33 cellular contexts compared by ENCODE assay signal in the genomic region with DNA sequence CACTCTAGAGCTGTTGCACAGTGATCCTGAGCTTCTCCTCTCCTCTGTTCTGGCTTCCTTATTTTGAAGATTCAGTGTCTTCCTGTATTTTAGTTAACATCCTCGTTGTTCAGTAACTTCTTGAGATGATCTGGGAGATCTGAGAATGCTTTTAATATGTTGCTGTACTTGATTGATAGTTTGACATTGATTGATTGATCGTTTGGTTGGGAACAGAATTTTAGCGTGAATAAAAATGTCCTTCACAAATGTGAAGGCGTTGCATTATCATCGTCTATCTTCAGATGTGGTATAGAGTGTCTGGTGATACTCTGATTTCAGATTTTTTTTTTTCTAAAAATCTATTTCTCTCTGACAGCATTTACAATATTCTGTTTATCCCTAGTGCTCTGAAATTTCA.
"Had no signal": no experiment of that assay in that cellular context is flagged by ENCODE, and none has a peak within 500 bp of the region (broad histone marks: within the 10 kb centered on the region; RNA-seq: fewer than 3 reads in every experiment).

No MANE protein-coding gene starts in this region.

- H3K36me3 Mint-ChIP-seq: naive thymus-derived CD8-positive, alpha-beta T cell; stimulated activated memory B cell treated with anti-CD40 and anti-IgM and Interleukin-4, amounts not matched to agents 10 μg/mL and 1 μg/mL and 100 μg/mL, for 72 hours; type B pancreatic cell had no signal

- H3K9me3 Mint-ChIP-seq: naive B cell; natural killer cell treated with Interleukin-12 subunit alpha and Interleukin-12 subunit beta and Interleukin-15 and Interleukin-18, amount 100 ng/mL, for 72 hours; nephron progenitor cell; stimulated activated memory B cell treated with anti-CD40 and anti-IgM and Interleukin-4, amounts not matched to agents 10 μg/mL and 1 μg/mL and 100 μg/mL, for 72 hours; stimulated activated naive CD8-positive, alpha-beta T cell treated with anti-CD3 and anti-CD28 coated beads, Interleukin-15, amount 100 ng/mL, for 72 hours; type B pancreatic cell had no signal

- H3K36me3 ChIP-seq: neutrophil, ovary, spleen, suprapubic skin, tibial artery, transverse colon, upper lobe of right lung, uterus had no signal

- ATAC-seq: naive thymus-derived CD8-positive, alpha-beta T cell; natural killer cell treated with Interleukin-12 subunit alpha and Interleukin-12 subunit beta and Interleukin-15 and Interleukin-18, amount 100 ng/mL, for 72 hours; psoas muscle; right cardiac atrium; sciatic nerve; stimulated activated memory B cell treated with anti-CD40 and anti-IgM and Interleukin-4, amounts not matched to agents 10 μg/mL and 1 μg/mL and 100 μg/mL, for 72 hours; stimulated activated naive CD8-positive, alpha-beta T cell treated with anti-CD3 and anti-CD28 coated beads, Interleukin-15, amount 100 ng/mL, for 72 hours; stimulated activated naive CD8-positive, alpha-beta T cell treated with anti-CD3 and anti-CD28 coated beads, Interleukin-15, Interleukin-2, amounts not matched to agents 100 U/mL and 50 U/mL, for 24 hours; upper lobe of right lung had no signal

- DNase-seq: naive B cell; naive thymus-derived CD8-positive, alpha-beta T cell; nephron progenitor cell; nucleus accumbens; ovary; posterior cingulate gyrus; psoas muscle; spleen; stimulated activated CD4-positive, alpha-beta T cell treated with anti-CD3 and anti-CD28 coated beads, Interleukin-12 subunit alpha, Interleukin-12 subunit beta, amount 100 ng/mL, for 4 hours; stimulated activated CD4-positive, alpha-beta T cell treated with anti-CD3 and anti-CD28 coated beads, Interleukin-1b, Interleukin-23, amount 100 ng/mL, for 48 hours; stimulated activated CD4-positive, alpha-beta T cell treated with anti-CD3 and anti-CD28 coated beads, Interleukin-4, amount 100 ng/mL, for 1 hour; stimulated activated CD4-positive, alpha-beta T cell treated with anti-CD3 and anti-CD28 coated beads, Interleukin-4, amount 100 ng/mL, for 4 hours; stimulated activated CD8-positive, alpha-beta memory T cell treated with anti-CD3 and anti-CD28 coated beads, Interleukin-4, amount 100 ng/mL, for 48 hours; stimulated activated naive CD4-positive, alpha-beta T cell; stimulated activated naive CD8-positive, alpha-beta T cell treated with anti-CD3 and anti-CD28 coated beads, Interleukin-15, amount 100 ng/mL, for 72 hours; stimulated activated naive CD8-positive, alpha-beta T cell treated with anti-CD3 and anti-CD28 coated beads, Interleukin-15, Interleukin-2, amounts not matched to agents 100 U/mL and 50 U/mL, for 24 hours; substantia nigra; testis; tibial artery; transverse colon; upper lobe of right lung; uterus had no signal

- H3K27ac ChIP-seq: neutrophil, ovary, parathyroid adenoma, psoas muscle, skin epidermis, spleen, suprapubic skin, testis, tibial artery, transverse colon, upper lobe of right lung, uterus had no signal

- H3K4me2 ChIP-seq: smooth muscle cell had no signal

- H3K9me3 ChIP-seq: neutrophil, ovary, psoas muscle, spleen, suprapubic skin, testis, tibial artery, transverse colon, upper lobe of right lung, uterus had no signal

- H3K4me3 ChIP-seq: ovary, psoas muscle, skin epidermis, smooth muscle cell, spleen, suprapubic skin, testis, tibial artery, transverse colon, upper lobe of right lung, uterus had no signal

- H3K9ac ChIP-seq: parathyroid adenoma had no signal

- H3K4me1 ChIP-seq: parathyroid adenoma, psoas muscle, spleen, testis, transverse colon, upper lobe of right lung, uterus had no signal

- H3K27ac Mint-ChIP-seq: naive B cell; natural killer cell treated with Interleukin-12 subunit alpha and Interleukin-12 subunit beta and Interleukin-15 and Interleukin-18, amount 100 ng/mL, for 72 hours; nephron progenitor cell; progenitor cell of endocrine pancreas; stimulated activated memory B cell treated with anti-CD40 and anti-IgM and Interleukin-4, amounts not matched to agents 10 μg/mL and 1 μg/mL and 100 μg/mL, for 72 hours; stimulated activated naive CD8-positive, alpha-beta T cell treated with anti-CD3 and anti-CD28 coated beads, Interleukin-15, amount 100 ng/mL, for 72 hours; type B pancreatic cell had no signal

- H3K27me3 Mint-ChIP-seq: stimulated activated memory B cell treated with anti-CD40 and anti-IgM and Interleukin-4, amounts not matched to agents 10 μg/mL and 1 μg/mL and 100 μg/mL, for 72 hours; stimulated activated naive CD8-positive, alpha-beta T cell treated with anti-CD3 and anti-CD28 coated beads, Interleukin-15, amount 100 ng/mL, for 72 hours; type B pancreatic cell had no signal

- H2AFZ ChIP-seq: parathyroid adenoma had no signal

- H3K4me3 Mint-ChIP-seq: naive B cell; naive thymus-derived CD8-positive, alpha-beta T cell; natural killer cell treated with Interleukin-12 subunit alpha and Interleukin-12 subunit beta and Interleukin-15 and Interleukin-18, amount 100 ng/mL, for 72 hours; nephron progenitor cell; stimulated activated memory B cell treated with anti-CD40 and anti-IgM and Interleukin-4, amounts not matched to agents 10 μg/mL and 1 μg/mL and 100 μg/mL, for 72 hours; stimulated activated naive CD8-positive, alpha-beta T cell treated with anti-CD3 and anti-CD28 coated beads, Interleukin-15, amount 100 ng/mL, for 72 hours; type B pancreatic cell had no signal

- H3K27me3 ChIP-seq: neutrophil, ovary, spleen, suprapubic skin, testis, tibial artery, transverse colon, upper lobe of right lung, uterus had no signal
